ENCODE assay signal across 12 cellular contexts in genomic region chr19:9937001-9937411, GRCh38. TPM values are rescaled to one million over a fixed set of nuclear protein-coding genes. Genes with fewer than 3 reads are reported as not detected.
DNase-seq lines count a peak whose midpoint lies in the region; FAIRE-seq and TF ChIP-seq lines count a peak whose summit lies in the region.
"Had no signal": no experiment of that assay in that cellular context is flagged by ENCODE, and none has a peak within 500 bp of the region (broad histone marks: within the 10 kb centered on the region; RNA-seq: fewer than 3 reads in every experiment).

No MANE protein-coding gene starts in this region.

- no peak overlapping the region for H3K14ac ChIP-seq in H1 (ENCODE audit: insufficient read length)

- DNase-seq in GM10248 (ENCODE audit: extremely low spot score) (peak; percentile 32), H1 (ENCODE audit: low read depth in 1 of 2, low spot score in 2 of 2) (peak in 1 of 2 experiments; percentile 83), osteoblast (ENCODE audit: insufficient read length, low spot score, missing footprints) (peak; percentile 85), WERI-Rb-1 (no peak), colonic mucosa (no peak), esophagus muscularis mucosa (ENCODE audit: extremely low spot score) (no peak)
- DNase-seq: KG1, NCI-H2227 treated with DMSO at 0.1 percent for 48 hours, RPMI8226 had no signal

- H2BK20ac ChIP-seq in H1 (ENCODE audit: low read length) = 0 out of 2 replicates have a peak overlapping the region, but pooled peaks have one; percentile 61

- H3K27me3 ChIP-seq in H1 (replicated peaks in 1 of 4; ENCODE audit: control insufficient read depth in 3 of 4, extremely low read depth in 1 of 4, insufficient read depth in 3 of 4, low read length in 3 of 4) (peaks cover 0 to 2% (median 0%) of the 10 kb centered on the region in 4 experiments; a peak in 2 of 7 replicates), osteoblast (ENCODE audit: insufficient read depth, low read length) (peaks cover 39% of the 10 kb centered on the region), WERI-Rb-1 (ENCODE audit: insufficient read depth, low read depth, severe bottlenecking) (peaks cover 14% of the 10 kb centered on the region), colonic mucosa (peaks cover 22% of the 10 kb centered on the region), esophagus muscularis mucosa (peaks cover 0 to 72% (median 22%) of the 10 kb centered on the region in 4 donors)

- H2AFZ ChIP-seq in H1 (ENCODE audit: low read length) (no peak overlapping the region; the same call in 1 of the 2 replicates), osteoblast (ENCODE audit: low read length) (no peak overlapping the region)

- H3K18ac ChIP-seq in H1 (ENCODE audit: extremely low read depth, low read length) = peak overlapping the region; percentile 96

- CTCF ChIA-PET in GM10248 (lab: Yijun Ruan, JAX) (no interaction called here), H1 (lab: Charles Lee; ENCODE audit: partially characterized antibody) (interaction anchor here (2.2 kb wide), 1 partner anchor 28 kb away, joined by 7 read pairs; no protein-coding TSS in a partner anchor)

- peaks cover 4 to 13% (median 7%) of the 10 kb centered on the region in 3 donors for H3K9me3 Mint-ChIP-seq in IgD-negative memory B cell

- no peak overlapping the region for H4K8ac ChIP-seq in H1 (ENCODE audit: extremely low read depth, insufficient read depth, low read length)

- peak overlapping the region in 1 of 3 donors; percentile 36 for H3K27ac Mint-ChIP-seq in IgD-negative memory B cell

- H3K36me3 Mint-ChIP-seq in IgD-negative memory B cell = peaks cover 2% of the 10 kb centered on the region

- intact Hi-C loops in colonic mucosa (cut with DNase I) = no loop called here
- intact Hi-C loops in esophagus muscularis mucosa (cut with DNase I) = no loop called here

- peak overlapping the region; percentile 60 for H2BK12ac ChIP-seq in H1 (ENCODE audit: low read depth, low read length)

- H2AK5ac ChIP-seq in H1 (ENCODE audit: low read depth, low read length) = no peak overlapping the region

- peaks cover 4 to 14% (median 8%) of the 10 kb centered on the region in 4 experiments for H3K4me1 ChIP-seq in H1 (replicated peaks in 1 of 4; ENCODE audit: control insufficient read depth in 3 of 4, insufficient read depth in 4 of 4, low read length in 3 of 4)
- peaks cover 10% of the 10 kb centered on the region for H3K4me1 ChIP-seq in osteoblast (ENCODE audit: insufficient read depth, low read length)
- H3K4me1 ChIP-seq in colonic mucosa = no peaks in the 10 kb centered on the region
- H3K4me1 ChIP-seq in esophagus muscularis mucosa = peaks cover 14 to 36% (median 34%) of the 10 kb centered on the region in 4 donors

- H3K4me2 ChIP-seq in H1 (ENCODE audit: insufficient read depth in 1 of 2, low read depth in 2 of 2, low read length in 2 of 2) = peak overlapping the region; percentile 85 to 88
- no peak overlapping the region for H3K4me2 ChIP-seq in osteoblast (ENCODE audit: insufficient read depth, low read length)

- peak overlapping the region; percentile 46; the same call in 1 of the 2 replicates for H2BK15ac ChIP-seq in H1 (ENCODE audit: low read length)

- H4K20me1 ChIP-seq in H1 (replicated peaks in 1 of 2; ENCODE audit: control insufficient read depth in 1 of 2, insufficient read depth in 2 of 2, low read length in 2 of 2) = peaks cover 2 to 7% of the 10 kb centered on the region in 2 experiments
- H4K20me1 ChIP-seq in osteoblast (ENCODE audit: insufficient read depth, low read length) = no peaks in the 10 kb centered on the region

- no peak for TF ChIP-seq CTCF in GM10248 (IDR thresholded peaks at IDR 0.05; ENCODE audit: control extremely low read depth, extremely low read depth, low read depth, missing control alignments)
- no peak for TF ChIP-seq CTCF in H1 (IDR thresholded peaks at IDR 0.05; ENCODE audit: control extremely low read depth in 1 of 3, insufficient read depth in 1 of 3, low read depth in 1 of 3, low read length in 3 of 3)
- no peak for TF ChIP-seq CTCF in osteoblast (IDR thresholded peaks at IDR 0.05; ENCODE audit: extremely low read depth, low read depth, low read length)
- TF ChIP-seq CTCF in WERI-Rb-1 (IDR thresholded peaks at IDR 0.05; ENCODE audit: low read depth, low read length) = no peak
- TF ChIP-seq CTCF in colonic mucosa (IDR thresholded peaks at IDR 0.05) = no peak
- TF ChIP-seq CTCF in esophagus muscularis mucosa (IDR thresholded peaks at IDR 0.05) = no peak

- H3K9ac ChIP-seq in H1 (replicated peaks in 1 of 4; ENCODE audit: extremely low read depth in 1 of 4, low read depth in 3 of 4, low read length in 3 of 4) = peak overlapping the region in 2 of 4 experiments; percentile 46 to 51; a peak in 3 of 7 replicates
- H3K9ac ChIP-seq in colonic mucosa (ENCODE audit: low read depth in 2 of 2, low read length in 2 of 2) = no peak overlapping the region

- POLR2A ChIA-PET in GM10248 (lab: Yijun Ruan, JAX) = no interaction called here
- POLR2A ChIA-PET in H1 (lab: Charles Lee; ENCODE audit: partially characterized antibody) = interaction anchor here (1.2 kb wide), 1 partner anchor 9 kb away, joined by 4 read pairs; no protein-coding TSS in a partner anchor

- peaks cover 12% of the 10 kb centered on the region for H3K23me2 ChIP-seq in H1 (ENCODE audit: low read depth, low read length)

- H3K23ac ChIP-seq in H1 (ENCODE audit: insufficient read length) = no peak overlapping the region

- peaks cover 5 to 6% of the 10 kb centered on the region in 2 experiments; a peak in 3 of 4 replicates for H3K9me3 ChIP-seq in H1 (ENCODE audit: insufficient read depth in 2 of 2, low read depth in 1 of 2, low read length in 1 of 2)
- peaks cover 3% of the 10 kb centered on the region for H3K9me3 ChIP-seq in osteoblast (ENCODE audit: low read depth, low read length)
- H3K9me3 ChIP-seq in WERI-Rb-1 (ENCODE audit: severe bottlenecking) = peaks cover 2% of the 10 kb centered on the region
- no peaks in the 10 kb centered on the region for H3K9me3 ChIP-seq in colonic mucosa
- peaks cover 0 to 6% (median 2%) of the 10 kb centered on the region in 4 donors for H3K9me3 ChIP-seq in esophagus muscularis mucosa
- H3K9me3 ChIP-seq: neutrophil had no signal

- H3K4me3 Mint-ChIP-seq in IgD-negative memory B cell = peak overlapping the region; percentile 48 to 87 (median 70)

- TF ChIP-seq EP300 in H1 (IDR thresholded peaks at IDR 0.05; ENCODE audit: borderline replicate concordance in 1 of 2, low read depth in 2 of 2, low read length in 2 of 2) = no peak
- no peak for TF ChIP-seq EP300 in esophagus muscularis mucosa (IDR thresholded peaks at IDR 0.05)

- peaks cover 0 to 24% of the 10 kb centered on the region in 2 experiments; a peak in 1 of 4 replicates for H3K79me2 ChIP-seq in H1 (ENCODE audit: control insufficient read depth in 1 of 2, insufficient read depth in 2 of 2, low read length in 2 of 2)
- H3K79me2 ChIP-seq in osteoblast (ENCODE audit: insufficient read depth, low read length) = no peaks in the 10 kb centered on the region

- no peak for TF ChIP-seq RAD21 in H1 (IDR thresholded peaks at IDR 0.05 in 1 of 2, conservative IDR thresholded peaks at IDR 0.05 in 1 of 2; ENCODE audit: low read depth in 2 of 2, low read length in 2 of 2)

- peak overlapping the region; percentile 92 for H2BK120ac ChIP-seq in H1 (replicated peaks; ENCODE audit: low read depth, low read length)

- peak; percentile 32 for FAIRE-seq in H1 (lab: Jason Lieb, UNC)
- FAIRE-seq: endometrium had no signal

- H3K27ac ChIP-seq in H1 (ENCODE audit: low read depth, low read length) (peak overlapping the region; percentile 47; the same call in 1 of the 2 replicates), osteoblast (ENCODE audit: low read depth, low read length) (no peak overlapping the region), WERI-Rb-1 (no peak overlapping the region), colonic mucosa (no peak overlapping the region), esophagus muscularis mucosa (replicated peaks in 1 of 4) (no peak overlapping the region)
- H3K27ac ChIP-seq: neutrophil had no signal

- peaks cover 9 to 20% (median 11%) of the 10 kb centered on the region in 3 donors for H3K4me1 Mint-ChIP-seq in IgD-negative memory B cell

- peaks cover 53% of the 10 kb centered on the region for H3K27me3 Mint-ChIP-seq in IgD-negative memory B cell

- peak overlapping the region; percentile 86 for H4K91ac ChIP-seq in H1 (replicated peaks; ENCODE audit: insufficient read length, low read length)

- peak overlapping the region; percentile 86; the same call in 1 of the 2 replicates for H2BK5ac ChIP-seq in H1 (ENCODE audit: low read depth, low read length)

- TF ChIP-seq POLR2A in H1 (IDR thresholded peaks at IDR 0.05; ENCODE audit: control extremely low read depth in 1 of 2, low read depth in 2 of 2, low read length in 2 of 2) (no peak), esophagus muscularis mucosa (IDR thresholded peaks at IDR 0.05; ENCODE audit: low read depth) (no peak)

- H4K5ac ChIP-seq in H1 (ENCODE audit: insufficient read length, low read depth, low read length) = peak overlapping the region; percentile 90

- peak overlapping the region; percentile 77 for H3K56ac ChIP-seq in H1 (replicated peaks; ENCODE audit: insufficient read length, low read depth, low read length)

- H3K36me3 ChIP-seq in H1 (ENCODE audit: control insufficient read depth in 2 of 4, insufficient read depth in 4 of 4, low read length in 3 of 4) = no peaks in the 10 kb centered on the region
- no peaks in the 10 kb centered on the region for H3K36me3 ChIP-seq in osteoblast (ENCODE audit: insufficient read depth, low read length)
- H3K36me3 ChIP-seq in WERI-Rb-1 = no peaks in the 10 kb centered on the region
- no peaks in the 10 kb centered on the region for H3K36me3 ChIP-seq in colonic mucosa
- H3K36me3 ChIP-seq in esophagus muscularis mucosa = no peaks in the 10 kb centered on the region
- H3K36me3 ChIP-seq: neutrophil had no signal

- H3K4me3 ChIP-seq in H1 (ENCODE audit: extremely low read depth in 1 of 4, insufficient read depth in 2 of 4, low read depth in 3 of 4, low read length in 4 of 4) (peak overlapping the region; percentile 50 to 82 (median 60)), osteoblast (ENCODE audit: insufficient read depth, low read length) (no peak overlapping the region), WERI-Rb-1 (ENCODE audit: low read depth, low read length) (no peak overlapping the region; the same call in 1 of the 2 replicates), colonic mucosa (no peak overlapping the region), esophagus muscularis mucosa (no peak overlapping the region)

- peak overlapping the region; percentile 19 for H3K4ac ChIP-seq in H1 (replicated peaks; ENCODE audit: insufficient read length, low read depth, low read length)

- WGBS in H1 (ENCODE audit: extremely low coverage in 1 of 2, insufficient coverage in 1 of 2, insufficient read length in 1 of 2, insufficient replicate concordance in 2 of 2, low coverage in 1 of 2, low lambda C conversion rate in 2 of 2, missing lambda C conversion rate in 1 of 2), 2 experiments = 2% methylated on average over 20 of the region's 20 CpGs; no CpG with 5 or more reads in 1 of the 2 experiments
- 15% methylated on average over 20 of the region's 20 CpGs for WGBS in esophagus muscularis mucosa

- no peaks in the 10 kb centered on the region; the same call in 1 of the 2 replicates for H3K79me1 ChIP-seq in H1 (ENCODE audit: low read depth, low read length)

RNA-seq across cellular contexts. Expression of gene OLFM2, which starts 0.7 kb away (rescaled TPM):
- polyA plus RNA-seq in IgD-negative memory B cell (0.21 TPM), H1 (2011; rRNA removed) (151 and 238 TPM in 2 replicates)
- 68.2 and 72.0 TPM in 2 replicates for total RNA-seq in H1 (2021; fragmentation: NEBNext Ultra II Directional; extraction: Animal tissue kit (Norgen Biotek cat#: 25700))
- polyA plus RNA-seq in H1 (2011; cell fraction: cytosol; rRNA removed) = 133 TPM
- polyA plus RNA-seq in H1 (2011; cell fraction: nucleus; rRNA removed) = 130 TPM
- polyA plus RNA-seq in H1 (2012, experiment 1 of 2) = 45.7 to 81.7 TPM (median 69.5 TPM) in 4 replicates
- 69.6 TPM for polyA plus RNA-seq in H1 (2012, experiment 2 of 2)
- polyA plus RNA-seq in H1 (2013, experiment 1 of 2) = 86.9 TPM
- 91.1 TPM for polyA plus RNA-seq in H1 (2013, experiment 2 of 2)
- polyA minus RNA-seq in H1 (2011; rRNA and poly(A)+ RNA removed) = 61.1 and 62.1 TPM in 2 replicates
- 74.7 TPM for polyA minus RNA-seq in H1 (2011; cell fraction: cytosol; rRNA and poly(A)+ RNA removed)
- 48.8 TPM for polyA minus RNA-seq in H1 (2011; cell fraction: nucleus; rRNA and poly(A)+ RNA removed)
- total RNA-seq in osteoblast (0.29 and 0.72 TPM in 2 replicates), colonic mucosa (1 to 10 TPM; 1.2 to 1.9 TPM), esophagus muscularis mucosa (10 to 100 TPM in 3 of 4 donors, 1 to 10 TPM in 1; 3.6 to 17.1 (median 11.6) TPM)

Comparison
In these comparisons a context has a peak if more than half of its experiments do, and no peak if none do; other contexts are left out.
1. DNase-seq: peak in GM10248 (single experiment) and osteoblast (single experiment); none in WERI-Rb-1 (single experiment), colonic mucosa (single experiment) and esophagus muscularis mucosa (single experiment).
2. H3K4me3 ChIP-seq: peak in H1 (4 of 4); none in osteoblast (single experiment), WERI-Rb-1 (single experiment), colonic mucosa (single experiment) and esophagus muscularis mucosa (0 of 4).